10 cellular contexts compared by ENCODE assay signal in the genomic region with DNA sequence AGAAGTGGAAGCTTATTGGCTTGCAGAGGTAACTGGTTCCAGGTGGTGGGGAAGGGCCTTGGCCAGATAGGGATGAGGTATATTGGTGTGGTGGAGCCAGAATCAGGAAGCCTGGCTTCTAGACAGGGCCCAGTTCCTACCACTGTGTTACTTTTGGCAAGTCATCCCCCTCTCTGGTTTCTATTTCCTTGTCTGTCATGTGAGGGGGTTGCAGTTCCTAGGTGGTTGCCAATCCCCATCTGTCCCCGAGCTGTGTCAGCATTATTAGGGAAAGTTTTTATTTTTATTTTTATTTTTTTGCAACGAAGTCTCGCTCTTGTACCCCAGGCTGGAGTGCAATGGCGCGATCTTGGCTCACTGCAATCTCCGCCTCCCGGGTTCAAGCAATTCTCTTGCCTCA. TPM values are rescaled to one million over a fixed set of nuclear protein-coding genes. Genes with fewer than 3 reads are reported as not detected.
DNase-seq lines count a peak whose midpoint lies in the region; ATAC-seq and TF ChIP-seq lines count a peak whose summit lies in the region.
"Had no signal": no experiment of that assay in that cellular context is flagged by ENCODE, and none has a peak within 500 bp of the region (broad histone marks: within the 10 kb centered on the region; RNA-seq: fewer than 3 reads in every experiment).

No MANE protein-coding gene starts in this region.

- peaks cover 35% of the 10 kb centered on the region for H3K36me3 Mint-ChIP-seq in activated CD4-positive, alpha-beta T cell treated with anti-CD3 and anti-CD28 coated beads, Interleukin-2, amount 10 ng/mL, durations not matched to agents 7 days and 5 days (ENCODE audit: low read depth)
- H3K36me3 Mint-ChIP-seq in activated B cell treated with CpG ODN at 0.5 μM for 24 hours (ENCODE audit: low read depth): peaks cover 80% of the 10 kb centered on the region
- peaks cover 40 to 60% of the 10 kb centered on the region in 2 donors for H3K36me3 Mint-ChIP-seq in stimulated activated naive B cell treated with anti-CD40 and anti-IgM and Interleukin-4, amounts not matched to agents 10 μg/mL and 1 μg/mL and 100 μg/mL, for 72 hours

- POLR2A ChIA-PET in activated CD4-positive, alpha-beta T cell treated with anti-CD3 and anti-CD28 coated beads, Interleukin-2, amount 10 ng/mL, durations not matched to agents 7 days and 5 days (lab: Charles Lee): no interaction called here
- POLR2A ChIA-PET in activated B cell treated with CpG ODN at 0.5 μM for 24 hours (lab: Charles Lee): interaction anchor here (1.7 kb wide), 1 partner anchor 44 kb away, joined by 3 read pairs; no protein-coding TSS in a partner anchor

- no peak for DNase-seq in activated CD4-positive, alpha-beta T cell treated with anti-CD3 and anti-CD28 coated beads, Interleukin-2, amount 10 ng/mL, durations not matched to agents 7 days and 5 days
- no peak for DNase-seq in activated CD4-positive, alpha-beta T cell treated with anti-CD3 and anti-CD28 coated beads, Interleukin-2, amount 50 U/mL, for 1 hour
- DNase-seq in activated B cell treated with CpG ODN at 0.5 μM for 24 hours: no peak
- DNase-seq in foreskin fibroblast: no peak
- no peak for DNase-seq in stimulated activated naive B cell treated with anti-CD40 and anti-IgM and Interleukin-4, amounts not matched to agents 10 μg/mL and 1 μg/mL and 100 μg/mL, for 72 hours
- DNase-seq in stimulated activated CD4-positive, alpha-beta T cell treated with anti-CD3 and anti-CD28 coated beads, Interleukin-12 subunit alpha, Interleukin-12 subunit beta, amount 100 ng/mL, for 4 hours: no peak
- DNase-seq in NCI-H2227 (lab: John Stamatoyannopoulos, UW; ENCODE audit: unreplicated experiment): no peak
- DNase-seq: activated CD4-positive, alpha-beta T cell treated with anti-CD3 and anti-CD28 coated beads for 4 hours; NCI-H1048 had no signal

- peak overlapping the region; percentile 76 for H3K27ac Mint-ChIP-seq in activated CD4-positive, alpha-beta T cell treated with anti-CD3 and anti-CD28 coated beads, Interleukin-2, amount 10 ng/mL, durations not matched to agents 7 days and 5 days
- no peak overlapping the region for H3K27ac Mint-ChIP-seq in activated B cell treated with CpG ODN at 0.5 μM for 24 hours
- H3K27ac Mint-ChIP-seq in stimulated activated naive B cell treated with anti-CD40 and anti-IgM and Interleukin-4, amounts not matched to agents 10 μg/mL and 1 μg/mL and 100 μg/mL, for 72 hours: peak overlapping the region; percentile 70

- peak overlapping the region; percentile 45 for H3K4me3 Mint-ChIP-seq in activated CD4-positive, alpha-beta T cell treated with anti-CD3 and anti-CD28 coated beads, Interleukin-2, amount 10 ng/mL, durations not matched to agents 7 days and 5 days
- H3K4me3 Mint-ChIP-seq in activated B cell treated with CpG ODN at 0.5 μM for 24 hours: peak overlapping the region; percentile 48
- H3K4me3 Mint-ChIP-seq in stimulated activated naive B cell treated with anti-CD40 and anti-IgM and Interleukin-4, amounts not matched to agents 10 μg/mL and 1 μg/mL and 100 μg/mL, for 72 hours: peak overlapping the region; percentile 62 to 72

- intact Hi-C loops in activated B cell treated with CpG ODN at 0.5 μM for 24 hours (cut with micrococcal nuclease): loop anchor here (5.0 to 10.0 kb wide), 3 partner anchors 163 to 464 kb away; a partner anchor contains a TSS

- no peak for ATAC-seq in activated B cell treated with CpG ODN at 0.5 μM for 24 hours (ENCODE audit: low read depth)
- ATAC-seq in stimulated activated naive B cell treated with anti-CD40 and anti-IgM and Interleukin-4, amounts not matched to agents 10 μg/mL and 1 μg/mL and 100 μg/mL, for 72 hours (replicated peaks): no peak
- ATAC-seq in HG03432 (IDR thresholded peaks at IDR 0.05; ENCODE audit: unreplicated experiment): no peak

- H3K4me1 Mint-ChIP-seq in activated CD4-positive, alpha-beta T cell treated with anti-CD3 and anti-CD28 coated beads, Interleukin-2, amount 10 ng/mL, durations not matched to agents 7 days and 5 days: peaks cover 59% of the 10 kb centered on the region
- H3K4me1 Mint-ChIP-seq in activated B cell treated with CpG ODN at 0.5 μM for 24 hours: peaks cover 81% of the 10 kb centered on the region
- H3K4me1 Mint-ChIP-seq in stimulated activated naive B cell treated with anti-CD40 and anti-IgM and Interleukin-4, amounts not matched to agents 10 μg/mL and 1 μg/mL and 100 μg/mL, for 72 hours: peaks cover 61 to 86% of the 10 kb centered on the region in 2 donors

- CTCF ChIA-PET in activated CD4-positive, alpha-beta T cell treated with anti-CD3 and anti-CD28 coated beads, Interleukin-2, amount 10 ng/mL, durations not matched to agents 7 days and 5 days (lab: Charles Lee): interaction anchor here (0.8 to 1.2 kb wide), 2 partner anchors 33 to 55 kb away, joined by 3 read pairs; no protein-coding TSS in a partner anchor
- CTCF ChIA-PET in activated B cell treated with CpG ODN at 0.5 μM for 24 hours (lab: Charles Lee): no interaction called here

- no peaks in the 10 kb centered on the region for H3K9me3 Mint-ChIP-seq in activated CD4-positive, alpha-beta T cell treated with anti-CD3 and anti-CD28 coated beads, Interleukin-2, amount 10 ng/mL, durations not matched to agents 7 days and 5 days
- H3K9me3 Mint-ChIP-seq in activated B cell treated with CpG ODN at 0.5 μM for 24 hours: no peaks in the 10 kb centered on the region
- peaks cover 2 to 3% of the 10 kb centered on the region in 2 donors for H3K9me3 Mint-ChIP-seq in stimulated activated naive B cell treated with anti-CD40 and anti-IgM and Interleukin-4, amounts not matched to agents 10 μg/mL and 1 μg/mL and 100 μg/mL, for 72 hours

- TF ChIP-seq CTCF in activated B cell treated with CpG ODN at 0.5 μM for 24 hours (IDR thresholded peaks at IDR 0.05) (no peak), foreskin fibroblast (IDR thresholded peaks at IDR 0.05; ENCODE audit: low read depth, low read length) (no peak)

- H3K27me3 Mint-ChIP-seq in activated CD4-positive, alpha-beta T cell treated with anti-CD3 and anti-CD28 coated beads, Interleukin-2, amount 10 ng/mL, durations not matched to agents 7 days and 5 days: no peaks in the 10 kb centered on the region
- H3K27me3 Mint-ChIP-seq in activated B cell treated with CpG ODN at 0.5 μM for 24 hours: no peaks in the 10 kb centered on the region
- H3K27me3 Mint-ChIP-seq in stimulated activated naive B cell treated with anti-CD40 and anti-IgM and Interleukin-4, amounts not matched to agents 10 μg/mL and 1 μg/mL and 100 μg/mL, for 72 hours: no peaks in the 10 kb centered on the region

- H3K4me3 ChIP-seq in foreskin fibroblast (ENCODE audit: low read depth in 1 of 2, low read length in 2 of 2): peak overlapping the region; percentile 22 to 44

RNA-seq across cellular contexts. Expression of a gene that starts 3.0 kb away (rescaled TPM):
- 10 to 100 TPM; 25.0 to 25.8 TPM for total RNA-seq in activated CD4-positive, alpha-beta T cell treated with anti-CD3 and anti-CD28 coated beads, Interleukin-2, amount 10 ng/mL, durations not matched to agents 7 days and 5 days
- total RNA-seq in activated B cell treated with CpG ODN at 0.5 μM for 24 hours: 32.5 and 36.9 TPM in 2 replicates

RNA-seq across cellular contexts. Expression of a gene that starts 3.3 kb away (rescaled TPM):
- total RNA-seq in activated CD4-positive, alpha-beta T cell treated with anti-CD3 and anti-CD28 coated beads, Interleukin-2, amount 10 ng/mL, durations not matched to agents 7 days and 5 days: 10 to 100 TPM; 57.6 to 62.8 TPM
- total RNA-seq in activated B cell treated with CpG ODN at 0.5 μM for 24 hours: 44.8 and 46.4 TPM in 2 replicates

RNA-seq across cellular contexts. Expression of a gene that starts 45.2 kb away (rescaled TPM):
- total RNA-seq in activated CD4-positive, alpha-beta T cell treated with anti-CD3 and anti-CD28 coated beads, Interleukin-2, amount 10 ng/mL, durations not matched to agents 7 days and 5 days: 10 to 100 TPM; 49.9 to 51.8 TPM
- 17.9 and 18.4 TPM in 2 replicates for total RNA-seq in activated B cell treated with CpG ODN at 0.5 μM for 24 hours

RNA-seq across cellular contexts. Expression of a gene that starts 57.7 kb away (rescaled TPM):
- 1 to 10 TPM; 6.8 to 8.5 TPM for total RNA-seq in activated CD4-positive, alpha-beta T cell treated with anti-CD3 and anti-CD28 coated beads, Interleukin-2, amount 10 ng/mL, durations not matched to agents 7 days and 5 days
- total RNA-seq in activated B cell treated with CpG ODN at 0.5 μM for 24 hours: 5.6 and 8.8 TPM in 2 replicates

RNA-seq across cellular contexts. Expression of a gene that starts 59.5 kb away (rescaled TPM):
- not detected for total RNA-seq in activated CD4-positive, alpha-beta T cell treated with anti-CD3 and anti-CD28 coated beads, Interleukin-2, amount 10 ng/mL, durations not matched to agents 7 days and 5 days
- total RNA-seq in activated B cell treated with CpG ODN at 0.5 μM for 24 hours: not detected in 2 replicates
